Comparison of ENCODE assay signal across 8 cellular contexts in genomic region chr15:77419050-77419835, GRCh38. TPM values are rescaled to one million over a fixed set of nuclear protein-coding genes. Genes with fewer than 3 reads are reported as not detected.
A peak's percentile ranks its signal among the peaks of the same experiment; 100 is the strongest.
DNase-seq lines count a peak whose midpoint lies in the region; ATAC-seq and TF ChIP-seq lines count a peak whose summit lies in the region.

No MANE protein-coding gene starts in this region.

- no peak overlapping the region for H3K27ac ChIP-seq in KMS-11

- H3K4me1 ChIP-seq in KMS-11 (ENCODE audit: low read depth, poor library complexity, severe bottlenecking): peaks cover 6% of the 10 kb centered on the region
- peaks cover 16% of the 10 kb centered on the region for H3K4me1 ChIP-seq in mucosa of descending colon (ENCODE audit: low read depth)

- intact Hi-C loops in mucosa of descending colon (cut with DNase I, micrococcal nuclease): no loop called here

- peaks cover 14% of the 10 kb centered on the region for H3K27me3 Mint-ChIP-seq in endothelial cell (ENCODE audit: unreplicated experiment)

- no peak for TF ChIP-seq CTCF in KMS-11 (conservative IDR thresholded peaks at IDR 0.05; ENCODE audit: low read depth, low read length)
- TF ChIP-seq CTCF in endothelial cell (IDR thresholded peaks at IDR 0.05; ENCODE audit: unreplicated experiment): no peak
- TF ChIP-seq CTCF in mucosa of descending colon (IDR thresholded peaks at IDR 0.05): no peak

- peak overlapping the region; percentile 99 for H3K4me3 Mint-ChIP-seq in endothelial cell (ENCODE audit: unreplicated experiment)

- H3K4me1 Mint-ChIP-seq in endothelial cell (ENCODE audit: unreplicated experiment): peaks cover 41% of the 10 kb centered on the region

- H3K4me3 ChIP-seq in KMS-11 (IDR thresholded peaks at IDR 0.05; ENCODE audit: insufficient read depth, low read depth, low read length) (no peak overlapping the region), mucosa of descending colon (peak overlapping the region; percentile 87)

- peaks cover 13% of the 10 kb centered on the region for H3K36me3 Mint-ChIP-seq in endothelial cell (ENCODE audit: low read depth, unreplicated experiment)

- peak overlapping the region; percentile 63; the same call in 1 of the 2 replicates for H2AFZ ChIP-seq in KMS-11 (ENCODE audit: low read depth)

- peak overlapping the region; percentile 77 for H3K4me2 ChIP-seq in KMS-11

- H3K9ac ChIP-seq in KMS-11: peak overlapping the region; percentile 27; the same call in 1 of the 2 replicates

- no peaks in the 10 kb centered on the region for H3K9me3 ChIP-seq in mucosa of descending colon

- H3K36me3 ChIP-seq in KMS-11 (ENCODE audit: insufficient read depth) (no peaks in the 10 kb centered on the region), mucosa of descending colon (ENCODE audit: low read depth) (no peaks in the 10 kb centered on the region)

- DNase-seq in COLO668 (lab: John Stamatoyannopoulos, UW; ENCODE audit: unreplicated experiment): peak; percentile 53
- peak; percentile 23 to 39 for DNase-seq in activated CD8-positive, alpha-beta memory T cell treated with anti-CD3 and anti-CD28 coated beads for 4 hours (ENCODE audit: low read depth in 2 of 2)
- peak; percentile 35 for DNase-seq in endothelial cell (ENCODE audit: low spot score)
- peak; percentile 50 to 73 (median 73) for DNase-seq in mucosa of descending colon
- DNase-seq in stimulated activated CD8-positive, alpha-beta memory T cell treated with anti-CD3 and anti-CD28 coated beads, Interleukin-4, amount 100 ng/mL, for 24 hours (ENCODE audit: low read depth): peak; percentile 22
- DNase-seq in GOT3 (lab: John Stamatoyannopoulos, UW): no peak

- peaks cover 22% of the 10 kb centered on the region; the same call in 1 of the 2 replicates for H3K79me2 ChIP-seq in KMS-11 (ENCODE audit: insufficient read depth, low read depth)

- H3K27ac Mint-ChIP-seq in endothelial cell (ENCODE audit: unreplicated experiment): peak overlapping the region; percentile 90

- ATAC-seq in GM21390 (IDR thresholded peaks at IDR 0.05; ENCODE audit: unreplicated experiment) (peak; percentile 16), mucosa of descending colon (peak; percentile 2)

- H4K20me1 ChIP-seq in KMS-11 (ENCODE audit: insufficient read depth): no peaks in the 10 kb centered on the region

- H3K9me3 Mint-ChIP-seq in endothelial cell (ENCODE audit: unreplicated experiment): no peaks in the 10 kb centered on the region

- H3K27me3 ChIP-seq in KMS-11 (ENCODE audit: insufficient read depth, low read depth): no peaks in the 10 kb centered on the region

RNA-seq across cellular contexts. Expression of gene PEAK1, which starts 0.7 kb away (rescaled TPM):
- total RNA-seq in endothelial cell (ENCODE audit: unreplicated experiment) (289 TPM), mucosa of descending colon (10 to 100 TPM; 47.9 to 75.3 (median 65.7) TPM)

RNA-seq across cellular contexts. Expression of gene HMG20A, which starts 1.4 kb away (rescaled TPM):
- total RNA-seq in endothelial cell (ENCODE audit: unreplicated experiment): 111 TPM
- 10 to 100 TPM; 27.5 to 37.1 (median 34.7) TPM for total RNA-seq in mucosa of descending colon
